ENCODE assay signal across 27 cellular contexts in genomic region chr2:52144588-52144987, GRCh38.
DNase-seq lines count a peak whose midpoint lies in the region; ATAC-seq, FAIRE-seq and TF ChIP-seq lines count a peak whose summit lies in the region.
"Had no signal": no experiment of that assay in that cellular context is flagged by ENCODE, and none has a peak within 500 bp of the region (broad histone marks: within the 10 kb centered on the region; RNA-seq: fewer than 3 reads in every experiment).

No MANE protein-coding gene starts in this region.

- DNase-seq in SK-N-SH: no peak
- peak; percentile 20 for DNase-seq in adipocyte (ENCODE audit: low read depth)
- peak; percentile 26 for DNase-seq in fibroblast of peridontal ligament (ENCODE audit: extremely low read depth)
- no peak for DNase-seq in SJCRH30
- no peak for DNase-seq in activated CD4-positive, alpha-beta T cell treated with anti-CD3 and anti-CD28 coated beads for 36 hours
- no peak for DNase-seq in DMS53 (lab: John Stamatoyannopoulos, UW)
- no peak for DNase-seq in GM12892 (ENCODE audit: insufficient read length)
- DNase-seq: activated CD4-positive, alpha-beta T cell treated with anti-CD3 and anti-CD28 coated beads for 4 hours; activated effector memory CD4-positive, alpha-beta T cell treated with anti-CD3 and anti-CD28 coated beads, Interleukin-2, amount 50 U/mL, for 16 hours; activated naive CD8-positive, alpha-beta T cell treated with anti-CD3 and anti-CD28 coated beads, Interleukin-2, amount 10 ng/mL, durations not matched to agents 7 days and 5 days; activated T-cell treated with anti-CD3 and anti-CD28 coated beads, Interleukin-2, amount 50 U/mL, for 1 hour; hippocampal formation; mammary epithelial cell; NCI-H1092; NCI-H1694 treated with DMSO at 0.1 percent for 48 hours; pancreas; small intestine; stimulated activated naive CD4-positive, alpha-beta T cell treated with Interleukin-2 at 50 U/mL for 16 hours had no signal

- POLR2A ChIA-PET in SK-N-SH (lab: Yijun Ruan, JAX): no interaction called here
- POLR2A ChIA-PET in activated CD4-positive, alpha-beta T cell treated with anti-CD3 and anti-CD28 coated beads for 36 hours (lab: Charles Lee): no interaction called here

- TF ChIP-seq EP300 in SK-N-SH (IDR thresholded peaks at IDR 0.05; ENCODE audit: borderline replicate concordance in 1 of 2, low read depth in 1 of 2, low read length in 1 of 2): no peak

- H3K9ac ChIP-seq in SK-N-SH (no peak overlapping the region), adipocyte (ENCODE audit: low read length) (no peak overlapping the region)
- H3K9ac ChIP-seq: BLaER1 treated with 17β-estradiol and CSF1 and Interleukin-3, amounts not matched to agents 10 nM and 100 nM had no signal

- TF ChIP-seq CTCF in SK-N-SH (IDR thresholded peaks at IDR 0.05): 0 out of 2 replicates have a peak, but pooled peaks have one; percentile 21

- intact Hi-C loops in activated CD4-positive, alpha-beta T cell treated with anti-CD3 and anti-CD28 coated beads for 36 hours (cut with DNase I, micrococcal nuclease): no loop called here

- H3K27me3 Mint-ChIP-seq in activated CD4-positive, alpha-beta T cell treated with anti-CD3 and anti-CD28 coated beads for 36 hours: no peaks in the 10 kb centered on the region
- H3K27me3 Mint-ChIP-seq: activated naive CD8-positive, alpha-beta T cell treated with anti-CD3 and anti-CD28 coated beads, Interleukin-2, amount 10 ng/mL, durations not matched to agents 7 days and 5 days; central memory CD8-positive, alpha-beta T cell had no signal

- no peaks in the 10 kb centered on the region; a peak in 1 of 4 replicates for H3K4me1 ChIP-seq in SK-N-SH (ENCODE audit: control insufficient read depth in 1 of 2, insufficient read depth in 2 of 2, low read depth in 1 of 2, low read length in 1 of 2)
- no peaks in the 10 kb centered on the region for H3K4me1 ChIP-seq in adipocyte (ENCODE audit: control insufficient read depth, insufficient read depth, low read length)
- H3K4me1 ChIP-seq in SJCRH30: no peaks in the 10 kb centered on the region
- H3K4me1 ChIP-seq: ascending aorta; BLaER1 treated with 17β-estradiol and CSF1 and Interleukin-3, amounts not matched to agents 10 nM and 100 nM; pancreas had no signal

- no peak for TF ChIP-seq POLR2A in GM12892 (IDR thresholded peaks at IDR 0.05; ENCODE audit: low read depth, low read length)

- H3K27me3 ChIP-seq in SK-N-SH (ENCODE audit: insufficient read depth) (no peaks in the 10 kb centered on the region), adipocyte (replicated peaks; ENCODE audit: control insufficient read depth, insufficient read depth, low read length) (no peaks in the 10 kb centered on the region), SJCRH30 (no peaks in the 10 kb centered on the region)
- H3K27me3 ChIP-seq: ascending aorta; BLaER1 treated with 17β-estradiol and CSF1 and Interleukin-3, amounts not matched to agents 10 nM and 100 nM; pancreas had no signal

- CTCF ChIA-PET in SK-N-SH (lab: Yijun Ruan, JAX): no interaction called here
- CTCF ChIA-PET in activated CD4-positive, alpha-beta T cell treated with anti-CD3 and anti-CD28 coated beads for 36 hours (lab: Charles Lee): no interaction called here

- no peak overlapping the region for H3K4me2 ChIP-seq in SK-N-SH
- H3K4me2 ChIP-seq: BLaER1 treated with 17β-estradiol and CSF1 and Interleukin-3, amounts not matched to agents 10 nM and 100 nM had no signal

- H3K27ac Mint-ChIP-seq in activated CD4-positive, alpha-beta T cell treated with anti-CD3 and anti-CD28 coated beads for 36 hours: no peak overlapping the region
- H3K27ac Mint-ChIP-seq: activated naive CD8-positive, alpha-beta T cell treated with anti-CD3 and anti-CD28 coated beads, Interleukin-2, amount 10 ng/mL, durations not matched to agents 7 days and 5 days; nephron; T-helper 2 cell treated with Interferon-gamma antibody and Interleukin-4, amounts not matched to agents 5 μg/mL and 100 μg/mL, for 36 hours had no signal

- no peaks in the 10 kb centered on the region for H3K9me2 ChIP-seq in SK-N-SH

- H3K4me3 Mint-ChIP-seq in activated CD4-positive, alpha-beta T cell treated with anti-CD3 and anti-CD28 coated beads for 36 hours: no peak overlapping the region
- H3K4me3 Mint-ChIP-seq: activated naive CD8-positive, alpha-beta T cell treated with anti-CD3 and anti-CD28 coated beads, Interleukin-2, amount 10 ng/mL, durations not matched to agents 7 days and 5 days; central memory CD8-positive, alpha-beta T cell; nephron; T-helper 2 cell treated with Interferon-gamma antibody and Interleukin-4, amounts not matched to agents 5 μg/mL and 100 μg/mL, for 36 hours had no signal

- H3K4me1 Mint-ChIP-seq in activated CD4-positive, alpha-beta T cell treated with anti-CD3 and anti-CD28 coated beads for 36 hours: no peaks in the 10 kb centered on the region
- H3K4me1 Mint-ChIP-seq: activated naive CD8-positive, alpha-beta T cell treated with anti-CD3 and anti-CD28 coated beads, Interleukin-2, amount 10 ng/mL, durations not matched to agents 7 days and 5 days; central memory CD8-positive, alpha-beta T cell; nephron had no signal

- H3K79me2 ChIP-seq in SK-N-SH (ENCODE audit: insufficient read depth): no peaks in the 10 kb centered on the region

- H2AFZ ChIP-seq in SK-N-SH (ENCODE audit: low read depth): no peak overlapping the region

- H3K36me3 ChIP-seq in SK-N-SH (replicated peaks in 1 of 2; ENCODE audit: control insufficient read depth in 1 of 2, insufficient read depth in 2 of 2, low read length in 1 of 2) (no peaks in the 10 kb centered on the region), adipocyte (ENCODE audit: control insufficient read depth, insufficient read depth, low read length, severe bottlenecking) (no peaks in the 10 kb centered on the region), SJCRH30 (no peaks in the 10 kb centered on the region)
- H3K36me3 ChIP-seq: ascending aorta; BLaER1 treated with 17β-estradiol and CSF1 and Interleukin-3, amounts not matched to agents 10 nM and 100 nM; pancreas had no signal

- peaks cover 7% of the 10 kb centered on the region for H3K9me3 Mint-ChIP-seq in activated CD4-positive, alpha-beta T cell treated with anti-CD3 and anti-CD28 coated beads for 36 hours (ENCODE audit: low read depth)
- H3K9me3 Mint-ChIP-seq: activated naive CD8-positive, alpha-beta T cell treated with anti-CD3 and anti-CD28 coated beads, Interleukin-2, amount 10 ng/mL, durations not matched to agents 7 days and 5 days; nephron had no signal

- TF ChIP-seq RAD21 in SK-N-SH (IDR thresholded peaks at IDR 0.05; ENCODE audit: low read length): no peak; the same call in 1 of the 2 replicates

- no peak overlapping the region for H3K4me3 ChIP-seq in SK-N-SH (ENCODE audit: low read depth in 2 of 2, low read length in 1 of 2)
- H3K4me3 ChIP-seq in adipocyte (ENCODE audit: low read length): no peak overlapping the region
- H3K4me3 ChIP-seq in SJCRH30: no peak overlapping the region
- H3K4me3 ChIP-seq: ascending aorta; BLaER1 treated with 17β-estradiol and CSF1 and Interleukin-3, amounts not matched to agents 10 nM and 100 nM; K562; pancreas had no signal

- FAIRE-seq in GM12892 (lab: Jason Lieb, UNC): no peak
- FAIRE-seq: HTR-8/SVneo, K562, pancreas had no signal

- no peaks in the 10 kb centered on the region for H3K9me3 ChIP-seq in SK-N-SH
- no peaks in the 10 kb centered on the region for H3K9me3 ChIP-seq in adipocyte (ENCODE audit: control insufficient read depth, low read length)
- H3K9me3 ChIP-seq in SJCRH30 (replicated peaks): no peaks in the 10 kb centered on the region
- H3K9me3 ChIP-seq: ascending aorta; BLaER1 treated with 17β-estradiol and CSF1 and Interleukin-3, amounts not matched to agents 10 nM and 100 nM; pancreas had no signal

- ATAC-seq in SK-N-SH treated with all-trans-retinoic acid at 6 μM for 48 hours: no peak
- no peak for ATAC-seq in activated CD4-positive, alpha-beta T cell treated with anti-CD3 and anti-CD28 coated beads for 36 hours
- ATAC-seq: K562, pancreas had no signal

- H3K36me3 Mint-ChIP-seq in activated CD4-positive, alpha-beta T cell treated with anti-CD3 and anti-CD28 coated beads for 36 hours (ENCODE audit: low read depth): no peaks in the 10 kb centered on the region
- H3K36me3 Mint-ChIP-seq: activated naive CD8-positive, alpha-beta T cell treated with anti-CD3 and anti-CD28 coated beads, Interleukin-2, amount 10 ng/mL, durations not matched to agents 7 days and 5 days had no signal

- no peaks in the 10 kb centered on the region for H4K20me1 ChIP-seq in SK-N-SH (ENCODE audit: insufficient read depth)
- H4K20me1 ChIP-seq: BLaER1 treated with 17β-estradiol and CSF1 and Interleukin-3, amounts not matched to agents 10 nM and 100 nM had no signal

- no peaks in the 10 kb centered on the region for H3F3A ChIP-seq in SK-N-SH (replicated peaks; ENCODE audit: insufficient read depth)

- H3K27ac ChIP-seq in SK-N-SH (ENCODE audit: low read depth in 2 of 2, low read length in 1 of 2) (no peak overlapping the region), SJCRH30 (no peak overlapping the region)
- H3K27ac ChIP-seq: 22Rv1; ascending aorta; BLaER1 treated with 17β-estradiol and CSF1 and Interleukin-3, amounts not matched to agents 10 nM and 100 nM; pancreas had no signal

- WGBS in SK-N-SH (ENCODE audit: low lambda C conversion rate): 38% methylated on average over 4 of the region's 4 CpGs

TF ChIP-seq in SK-N-SH, 30 proteins besides CTCF, POLR2A, EP300 and RAD21 (continues in another document):
- TF ChIP-seq RCOR1 (IDR thresholded peaks at IDR 0.05; ENCODE audit: low read length) (no peak), GABPA (IDR thresholded peaks at IDR 0.05; ENCODE audit: low read depth) (no peak)

TF ChIP-seq in SK-N-SH treated with all-trans-retinoic acid at 6 μM for 48 hours, 23 proteins besides CTCF, POLR2A, EP300 and RAD21 (continues in another document):
- TF ChIP-seq, protein P1, sequence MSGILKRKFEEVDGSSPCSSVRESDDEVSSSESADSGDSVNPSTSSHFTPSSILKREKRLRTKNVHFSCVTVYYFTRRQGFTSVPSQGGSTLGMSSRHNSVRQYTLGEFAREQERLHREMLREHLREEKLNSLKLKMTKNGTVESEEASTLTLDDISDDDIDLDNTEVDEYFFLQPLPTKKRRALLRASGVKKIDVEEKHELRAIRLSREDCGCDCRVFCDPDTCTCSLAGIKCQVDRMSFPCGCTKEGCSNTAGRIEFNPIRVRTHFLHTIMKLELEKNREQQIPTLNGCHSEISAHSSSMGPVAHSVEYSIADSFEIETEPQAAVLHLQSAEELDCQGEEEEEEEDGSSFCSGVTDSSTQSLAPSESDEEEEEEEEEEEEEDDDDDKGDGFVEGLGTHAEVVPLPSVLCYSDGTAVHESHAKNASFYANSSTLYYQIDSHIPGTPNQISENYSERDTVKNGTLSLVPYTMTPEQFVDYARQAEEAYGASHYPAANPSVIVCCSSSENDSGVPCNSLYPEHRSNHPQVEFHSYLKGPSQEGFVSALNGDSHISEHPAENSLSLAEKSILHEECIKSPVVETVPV (CRISPR knock-in tag; IDR thresholded peaks at IDR 0.05): no peak
- TF ChIP-seq ZNF565 (CRISPR knock-in tag; conservative IDR thresholded peaks at IDR 0.05; ENCODE audit: low read depth): no peak
- no peak for TF ChIP-seq SNAI2 (CRISPR knock-in tag; IDR thresholded peaks at IDR 0.05)
- no peak for TF ChIP-seq GLIS3 (CRISPR knock-in tag; IDR thresholded peaks at IDR 0.05)
- TF ChIP-seq ZFP30 (CRISPR knock-in tag; IDR thresholded peaks at IDR 0.05): no peak

Comparison
In these comparisons a context has a peak if more than half of its experiments do, and no peak if none do; other contexts are left out.
1. DNase-seq: peak in adipocyte (single experiment) and fibroblast of peridontal ligament (single experiment); none in SK-N-SH (single experiment), SJCRH30 (0 of 2), activated CD4-positive, alpha-beta T cell treated with anti-CD3 and anti-CD28 coated beads for 36 hours (single experiment), DMS53 (single experiment) and GM12892 (single experiment).